Comparison of ENCODE assay signal across 8 cellular contexts in genomic region chr6:2353412-2354137, GRCh38.
A peak's percentile ranks its signal among the peaks of the same experiment; 100 is the strongest.
DNase-seq lines count a peak whose midpoint lies in the region; ATAC-seq and TF ChIP-seq lines count a peak whose summit lies in the region.

No MANE protein-coding gene starts in this region.

- in situ Hi-C loops in SK-MEL-5 (cut with HindIII; ENCODE audit: low pct_unique_long_range_greater_than_20kb, low sequenced_read_pairs), result no loop called here

- no peaks in the 10 kb centered on the region for H3K4me1 Mint-ChIP-seq in activated naive CD8-positive, alpha-beta T cell treated with anti-CD3 and anti-CD28 coated beads, Interleukin-2, amount 10 ng/mL, durations not matched to agents 7 days and 5 days

- DNase-seq in ELR (ENCODE audit: low read depth) (peak; percentile 71), SK-MEL-5 (ENCODE audit: low read depth, low spot score) (peak; percentile 86), Right ventricle myocardium inferior (ENCODE audit: missing footprints) (peak; percentile 69), psoas muscle (peak in 1 of 2 donors; percentile 51)
- DNase-seq in activated naive CD8-positive, alpha-beta T cell treated with anti-CD3 and anti-CD28 coated beads, Interleukin-2, amount 10 ng/mL, durations not matched to agents 7 days and 5 days, result peak; percentile 41

- H3K9me3 ChIP-seq in Loucy (ENCODE audit: insufficient read depth, low read depth, low read length), result no peaks in the 10 kb centered on the region
- H3K9me3 ChIP-seq in psoas muscle, result no peaks in the 10 kb centered on the region

- no peaks in the 10 kb centered on the region for H4K20me1 ChIP-seq in Loucy (ENCODE audit: insufficient read depth, low read length, poor library complexity, severe bottlenecking)

- H3K27ac Mint-ChIP-seq in activated naive CD8-positive, alpha-beta T cell treated with anti-CD3 and anti-CD28 coated beads, Interleukin-2, amount 10 ng/mL, durations not matched to agents 7 days and 5 days, result no peak overlapping the region

- H3K4me2 ChIP-seq in Loucy (ENCODE audit: low read depth, low read length, poor library complexity, severe bottlenecking), result no peak overlapping the region

- H3K4me1 ChIP-seq in Loucy (ENCODE audit: insufficient read depth, low read length, poor library complexity, severe bottlenecking), result no peaks in the 10 kb centered on the region
- no peaks in the 10 kb centered on the region for H3K4me1 ChIP-seq in psoas muscle

- no peaks in the 10 kb centered on the region for H3K36me3 Mint-ChIP-seq in activated naive CD8-positive, alpha-beta T cell treated with anti-CD3 and anti-CD28 coated beads, Interleukin-2, amount 10 ng/mL, durations not matched to agents 7 days and 5 days

- intact Hi-C loops in Right ventricle myocardium inferior (cut with DNase I), result loop anchor here (2.0 to 5.0 kb wide), 4 partner anchors 156 to 757 kb away; no protein-coding TSS in a partner anchor
- intact Hi-C loops in psoas muscle (cut with DNase I), result loop anchor here (2.0 to 10.0 kb wide), 3 partner anchors 149 to 756 kb away; no protein-coding TSS in a partner anchor

- H3K27me3 Mint-ChIP-seq in activated naive CD8-positive, alpha-beta T cell treated with anti-CD3 and anti-CD28 coated beads, Interleukin-2, amount 10 ng/mL, durations not matched to agents 7 days and 5 days, result peaks cover 4% of the 10 kb centered on the region

- no peak overlapping the region for H3K4me3 ChIP-seq in Loucy (ENCODE audit: low read length, poor library complexity, severe bottlenecking)
- H3K4me3 ChIP-seq in psoas muscle, result no peak overlapping the region

- no peaks in the 10 kb centered on the region for H3K9me3 Mint-ChIP-seq in activated naive CD8-positive, alpha-beta T cell treated with anti-CD3 and anti-CD28 coated beads, Interleukin-2, amount 10 ng/mL, durations not matched to agents 7 days and 5 days

- no peak overlapping the region for H2AFZ ChIP-seq in Loucy (ENCODE audit: low read length)

- TF ChIP-seq CTCF in Loucy (conservative IDR thresholded peaks at IDR 0.05; ENCODE audit: low read length) (peak; percentile 95), psoas muscle (IDR thresholded peaks at IDR 0.05) (peak; percentile 78)

- no peak overlapping the region for H3K27ac ChIP-seq in psoas muscle

- no peaks in the 10 kb centered on the region for H3F3A ChIP-seq in Loucy (ENCODE audit: low read depth)

- no peak overlapping the region for H3K4me3 Mint-ChIP-seq in activated naive CD8-positive, alpha-beta T cell treated with anti-CD3 and anti-CD28 coated beads, Interleukin-2, amount 10 ng/mL, durations not matched to agents 7 days and 5 days

- 62 to 70% (median 64%) methylated on average over 10 of the region's 10 CpGs for WGBS in psoas muscle, 3 donors

- H3K9ac ChIP-seq in Loucy (ENCODE audit: low read depth, low read length, poor library complexity, severe bottlenecking), result no peak overlapping the region

- H3K36me3 ChIP-seq in Loucy (ENCODE audit: insufficient read depth, low read length), result no peaks in the 10 kb centered on the region
- H3K36me3 ChIP-seq in psoas muscle (ENCODE audit: insufficient read depth in 1 of 2, low read depth in 1 of 2), result no peaks in the 10 kb centered on the region

- no peak for ATAC-seq in activated naive CD8-positive, alpha-beta T cell treated with anti-CD3 and anti-CD28 coated beads, Interleukin-2, amount 10 ng/mL, durations not matched to agents 7 days and 5 days (ENCODE audit: low read depth)
- ATAC-seq in Right ventricle myocardium inferior, result peak; percentile 60
- ATAC-seq in psoas muscle, result peak in 3 of 4 donors; percentile 65 to 79 (median 68)
- ATAC-seq in GM18519 (IDR thresholded peaks at IDR 0.05; ENCODE audit: low FRiP score, unreplicated experiment), result no peak
- ATAC-seq in GM18511 (IDR thresholded peaks at IDR 0.05; ENCODE audit: unreplicated experiment), result no peak

- H3K9me2 ChIP-seq in Loucy (replicated peaks; ENCODE audit: low read depth, low read length), result no peaks in the 10 kb centered on the region

- H3K27me3 ChIP-seq in Loucy (ENCODE audit: insufficient read depth, low read length, poor library complexity, severe bottlenecking), result no peaks in the 10 kb centered on the region
- H3K27me3 ChIP-seq in psoas muscle (ENCODE audit: insufficient read depth in 3 of 3, low read length in 2 of 3), result no peaks in the 10 kb centered on the region

- H3K79me2 ChIP-seq in Loucy (ENCODE audit: insufficient read depth, low read length), result no peaks in the 10 kb centered on the region

- POLR2A ChIA-PET in activated naive CD8-positive, alpha-beta T cell treated with anti-CD3 and anti-CD28 coated beads, Interleukin-2, amount 10 ng/mL, durations not matched to agents 7 days and 5 days (lab: Charles Lee), result no interaction called here

Comparison
In these comparisons a context has a peak if more than half of its experiments do, and no peak if none do; other contexts are left out.
1. ATAC-seq: peak in Right ventricle myocardium inferior (single experiment) and psoas muscle (3 of 4); none in activated naive CD8-positive, alpha-beta T cell treated with anti-CD3 and anti-CD28 coated beads, Interleukin-2, amount 10 ng/mL, durations not matched to agents 7 days and 5 days (single experiment), GM18519 (single experiment) and GM18511 (single experiment).